In genomic region chr3:132203889-132204596, GRCh38 we compare ENCODE assay signal across 25 cellular contexts.
"Had no signal": no experiment of that assay in that cellular context is flagged by ENCODE, and none has a peak within 500 bp of the region (broad histone marks: within the 10 kb centered on the region; RNA-seq: fewer than 3 reads in every experiment).

No MANE protein-coding gene starts in this region.

- H3K4me3 Mint-ChIP-seq: dendritic cell treated with granulocyte-macrophage colony-stimulating factor and Interleukin-4, amounts not matched to agents 40 ng/mL and 50 ng/mL, for 4 days; effector memory CD8-positive, alpha-beta T cell; endodermal cell had no signal

- H3K9me3 ChIP-seq: colonic mucosa, esophagus muscularis mucosa, esophagus squamous epithelium, gastrocnemius medialis, gastroesophageal sphincter, heart left ventricle had no signal

- H3K4me1 Mint-ChIP-seq: endodermal cell had no signal

- H3K27me3 ChIP-seq: colonic mucosa, dorsolateral prefrontal cortex, esophagus muscularis mucosa, esophagus squamous epithelium, gastrocnemius medialis, gastroesophageal sphincter, heart left ventricle had no signal

- DNase-seq: colonic mucosa; cortex of kidney; dermis blood vessel endothelial cell; dorsolateral prefrontal cortex; effector CD4-positive, alpha-beta T cell; effector CD8-positive, alpha-beta T cell; effector memory CD4-positive, alpha-beta T cell; effector memory CD8-positive, alpha-beta T cell; endodermal cell; erythroblast; esophagus squamous epithelium; foreskin fibroblast; foreskin keratinocyte; foreskin melanocyte; gastrocnemius medialis; glutamatergic neuron; head of caudate nucleus; heart left ventricle; heart right ventricle had no signal

- ATAC-seq: effector memory CD8-positive, alpha-beta T cell; esophagus mucosa; foreskin keratinocyte; gastrocnemius medialis; gastroesophageal sphincter; heart left ventricle; heart right ventricle had no signal

- H3K27ac Mint-ChIP-seq: dendritic cell treated with granulocyte-macrophage colony-stimulating factor and Interleukin-4, amounts not matched to agents 40 ng/mL and 50 ng/mL, for 4 days; effector memory CD8-positive, alpha-beta T cell; endodermal cell had no signal

- H3K4me1 ChIP-seq: colonic mucosa, esophagus muscularis mucosa, esophagus squamous epithelium, foreskin keratinocyte, gastrocnemius medialis, gastroesophageal sphincter, heart left ventricle, heart right ventricle had no signal

- H3K27ac ChIP-seq: colonic mucosa, coronary artery, dorsolateral prefrontal cortex, epithelial cell of prostate, esophagus muscularis mucosa, esophagus squamous epithelium, foreskin keratinocyte, gastrocnemius medialis, gastroesophageal sphincter, heart left ventricle, heart right ventricle had no signal

- H3K36me3 ChIP-seq: colonic mucosa, esophagus muscularis mucosa, esophagus squamous epithelium, gastrocnemius medialis, gastroesophageal sphincter, heart left ventricle, heart right ventricle had no signal

- H3K27me3 Mint-ChIP-seq: dendritic cell treated with granulocyte-macrophage colony-stimulating factor and Interleukin-4, amounts not matched to agents 40 ng/mL and 50 ng/mL, for 4 days had no signal

- H3K9me3 Mint-ChIP-seq: dendritic cell treated with granulocyte-macrophage colony-stimulating factor and Interleukin-4, amounts not matched to agents 40 ng/mL and 50 ng/mL, for 4 days; effector memory CD8-positive, alpha-beta T cell; endodermal cell had no signal

- H3K4me3 ChIP-seq: colonic mucosa, coronary artery, dorsolateral prefrontal cortex, esophagus muscularis mucosa, esophagus squamous epithelium, gastrocnemius medialis, gastroesophageal sphincter, heart left ventricle, heart right ventricle had no signal
